Comparison of ENCODE assay signal across 13 cellular contexts in genomic region chr1:103783944-103784377, GRCh38. TPM values are rescaled to one million over a fixed set of nuclear protein-coding genes. Genes with fewer than 3 reads are reported as not detected.
A peak's percentile ranks its signal among the peaks of the same experiment; 100 is the strongest.
DNase-seq lines count a peak whose midpoint lies in the region; ATAC-seq and TF ChIP-seq lines count a peak whose summit lies in the region.
"Had no signal": no experiment of that assay in that cellular context is flagged by ENCODE, and none has a peak within 500 bp of the region (broad histone marks: within the 10 kb centered on the region; RNA-seq: fewer than 3 reads in every experiment).

No MANE protein-coding gene starts in this region.

- H3K4me1 ChIP-seq in mammary epithelial cell (ENCODE audit: insufficient read depth, low read length) (no peaks in the 10 kb centered on the region), colonic mucosa (no peaks in the 10 kb centered on the region)
- H3K4me1 ChIP-seq: gastroesophageal sphincter had no signal

- H3K9ac ChIP-seq in mammary epithelial cell (ENCODE audit: insufficient read depth, low read length) = no peak overlapping the region
- no peak overlapping the region for H3K9ac ChIP-seq in colonic mucosa (ENCODE audit: low read depth in 2 of 2, low read length in 2 of 2)

- CTCF ChIA-PET in mammary epithelial cell (lab: Charles Lee; ENCODE audit: low non-redundant PET) = no interaction called here

- no peaks in the 10 kb centered on the region for H3K79me2 ChIP-seq in mammary epithelial cell (ENCODE audit: insufficient read depth, low read length)

- H2AFZ ChIP-seq in mammary epithelial cell (ENCODE audit: low read depth, low read length) = no peak overlapping the region

- H3K9me3 ChIP-seq in mammary epithelial cell (replicated peaks; ENCODE audit: insufficient read depth, low read length) = no peaks in the 10 kb centered on the region
- H3K9me3 ChIP-seq in colonic mucosa = no peaks in the 10 kb centered on the region
- H3K9me3 ChIP-seq: gastroesophageal sphincter had no signal

- 71% methylated on average over 4 of the region's 4 CpGs for WGBS in mammary epithelial cell (ENCODE audit: low coverage, missing lambda C conversion rate)

- intact Hi-C loops in mammary epithelial cell (cut with micrococcal nuclease) (no loop called here), colonic mucosa (cut with DNase I) (no loop called here)

- TF ChIP-seq CTCF in mammary epithelial cell (conservative IDR thresholded peaks at IDR 0.05 in 1 of 2, IDR thresholded peaks at IDR 0.05 in 1 of 2; ENCODE audit: extremely low read depth in 1 of 2, insufficient read depth in 1 of 2, low read depth in 1 of 2, low read length in 2 of 2) = no peak
- TF ChIP-seq CTCF in colonic mucosa (IDR thresholded peaks at IDR 0.05) = no peak

- in situ Hi-C loops in mammary epithelial cell (cut with MboI; ENCODE audit: low sequenced_read_pairs in 2 of 2) = no loop called here

- BruUV-seq in mammary epithelial cell (replicated peaks; lab: Mats Ljungman, UMichigan) = no TSS peak

- no peak overlapping the region for H3K27ac ChIP-seq in mammary epithelial cell (ENCODE audit: insufficient read depth, low read depth, low read length)
- no peak overlapping the region for H3K27ac ChIP-seq in colonic mucosa
- H3K27ac ChIP-seq: gastroesophageal sphincter, skin epidermis had no signal

- DNase-seq in mammary epithelial cell (no peak), islet precursor cell (no peak), colonic mucosa (no peak), DMS53 treated with DMSO at 0.1 percent for 48 hours (lab: John Stamatoyannopoulos, UW; ENCODE audit: unreplicated experiment) (no peak)
- DNase-seq: effector memory CD8-positive, alpha-beta T cell; left colon had no signal

- dilution Hi-C loops in mammary epithelial cell (cut with HindIII; ENCODE audit: low sequenced_read_pairs) = no loop called here

- ATAC-seq in GM19395 (IDR thresholded peaks at IDR 0.05; ENCODE audit: unreplicated experiment) = peak; percentile 79
- ATAC-seq in HG02763 (IDR thresholded peaks at IDR 0.05; ENCODE audit: unreplicated experiment) = peak; percentile 61
- peak; percentile 61 for ATAC-seq in HG03442 (IDR thresholded peaks at IDR 0.05; ENCODE audit: unreplicated experiment)
- ATAC-seq: effector memory CD8-positive, alpha-beta T cell; gastroesophageal sphincter; left colon had no signal

- H3K4me3 ChIP-seq in mammary epithelial cell (replicated peaks in 1 of 3; ENCODE audit: insufficient read depth in 1 of 3, low read depth in 2 of 3, low read length in 3 of 3) = no peak overlapping the region
- H3K4me3 ChIP-seq in colonic mucosa = no peak overlapping the region
- H3K4me3 ChIP-seq: gastroesophageal sphincter, skin epidermis had no signal

- no peak overlapping the region for H3K4me2 ChIP-seq in mammary epithelial cell (ENCODE audit: insufficient read depth, low read depth, low read length)

- H3K36me3 ChIP-seq in mammary epithelial cell (ENCODE audit: insufficient read depth, low read length) (no peaks in the 10 kb centered on the region), colonic mucosa (no peaks in the 10 kb centered on the region)
- H3K36me3 ChIP-seq: gastroesophageal sphincter had no signal

- no peaks in the 10 kb centered on the region for H3K27me3 ChIP-seq in mammary epithelial cell (ENCODE audit: insufficient read depth, low read length)
- no peaks in the 10 kb centered on the region for H3K27me3 ChIP-seq in colonic mucosa
- H3K27me3 ChIP-seq: gastroesophageal sphincter had no signal

- no peaks in the 10 kb centered on the region for H4K20me1 ChIP-seq in mammary epithelial cell (ENCODE audit: insufficient read depth, low read length)

RNA-seq across cellular contexts. Expression of gene AMY1C, which starts 34.3 kb away (rescaled TPM):
- not detected for total RNA-seq in mammary epithelial cell
- polyA plus RNA-seq in mammary epithelial cell = not detected
- not detected for polyA minus RNA-seq in mammary epithelial cell
- total RNA-seq in colonic mucosa = not detected
- total RNA-seq: gastroesophageal sphincter, left colon, LHCN-M2, neural crest cell had no signal
